In the genomic region with DNA sequence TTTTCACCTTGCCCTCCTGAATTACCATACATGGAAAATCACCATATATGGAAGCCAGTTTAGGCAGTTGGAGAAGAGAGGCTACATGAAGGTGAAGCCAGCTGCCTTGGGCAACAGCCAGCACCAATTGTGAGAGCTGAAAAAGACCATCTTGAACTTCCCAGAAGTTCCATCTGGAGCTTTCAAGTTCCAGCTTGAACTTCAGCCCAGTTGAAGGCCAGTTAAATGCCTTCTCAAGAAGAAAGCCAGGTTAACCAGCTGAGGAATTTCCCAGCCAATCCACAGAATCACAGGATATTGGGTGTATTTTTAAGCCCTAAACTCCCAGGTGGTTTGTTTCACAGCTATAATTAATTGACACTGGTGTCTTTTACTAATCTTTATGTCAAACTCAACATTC, we compare ENCODE assay signal across 19 cellular contexts.
DNase-seq lines count a peak whose midpoint lies in the region; ATAC-seq, FAIRE-seq and TF ChIP-seq lines count a peak whose summit lies in the region.
"Had no signal": no experiment of that assay in that cellular context is flagged by ENCODE, and none has a peak within 500 bp of the region (broad histone marks: within the 10 kb centered on the region; RNA-seq: fewer than 3 reads in every experiment).

No MANE protein-coding gene starts in this region.

- H3K4me3 Mint-ChIP-seq in GM23338: no peak overlapping the region
- no peak overlapping the region for H3K4me3 Mint-ChIP-seq in CD4-positive, alpha-beta memory T cell
- H3K4me3 Mint-ChIP-seq: CD8-positive, alpha-beta T cell had no signal

- no peak for TF ChIP-seq CTCF in GM23338 (conservative IDR thresholded peaks at IDR 0.05; ENCODE audit: low read depth in 2 of 2)
- TF ChIP-seq CTCF in K562 (IDR thresholded peaks at IDR 0.05 in 2 of 3, conservative IDR thresholded peaks at IDR 0.05 in 1 of 3; ENCODE audit: insufficient read depth in 2 of 3, low read depth in 1 of 3, low read length in 3 of 3): no peak
- no peak for TF ChIP-seq CTCF in fibroblast of the aortic adventitia (IDR thresholded peaks at IDR 0.05; ENCODE audit: insufficient read depth, low read length)
- TF ChIP-seq CTCF in pancreas (IDR thresholded peaks at IDR 0.05): no peak

- H3K4me2 ChIP-seq in GM23338: no peak overlapping the region
- H3K4me2 ChIP-seq in K562 (ENCODE audit: insufficient read depth, low read length): no peak overlapping the region
- H3K4me2 ChIP-seq: A549 had no signal

- CTCF ChIA-PET in K562 (lab: Yijun Ruan, JAX; ENCODE audit: low intra/inter-chr PET ratio): no interaction called here
- CTCF ChIA-PET in CD4-positive, alpha-beta memory T cell (lab: Charles Lee; ENCODE audit: partially characterized antibody): interaction anchor here (0.8 kb wide), 1 partner anchor 10 kb away, joined by 3 read pairs; no protein-coding TSS in a partner anchor

- H3K27ac Mint-ChIP-seq in GM23338: no peak overlapping the region
- H3K27ac Mint-ChIP-seq in CD4-positive, alpha-beta memory T cell: no peak overlapping the region
- H3K27ac Mint-ChIP-seq: CD8-positive, alpha-beta T cell had no signal

- H3K4me3 ChIP-seq in GM23338 (no peak overlapping the region), K562 (no peak overlapping the region), fibroblast of the aortic adventitia (ENCODE audit: low read depth, low read length) (no peak overlapping the region), pancreas (no peak overlapping the region)
- no peak overlapping the region for H3K4me3 ChIP-seq in CD4-positive, alpha-beta memory T cell (ENCODE audit: low read length in 2 of 2)
- H3K4me3 ChIP-seq: A549, GM23248 had no signal

- DNase-seq in GM23338 (ENCODE audit: low spot score) (no peak), K562 (ENCODE audit: extremely low read depth in 1 of 4, low spot score in 3 of 4) (no peak), fibroblast of the aortic adventitia (ENCODE audit: low read depth) (peak; percentile 1), pancreas (peak in 3 of 6 donors; percentile 39 to 68 (median 60))
- no peak for DNase-seq in CD4-positive, alpha-beta memory T cell
- DNase-seq: 8988T; ACHN; AML-193; C1 segment of cervical spinal cord; Caco-2; CD8-positive, alpha-beta T cell; DMS153; DND-41; GM23248; HCEC 1CT had no signal

- H3K9me2 ChIP-seq in GM23338 (ENCODE audit: insufficient read depth): peaks cover 3% of the 10 kb centered on the region; the same call in 1 of the 2 replicates

- H3K27me3 ChIP-seq in GM23338 (ENCODE audit: insufficient read depth) (no peaks in the 10 kb centered on the region), K562 (ENCODE audit: control insufficient read depth in 2 of 2, insufficient read depth in 2 of 2, low read length in 2 of 2) (no peaks in the 10 kb centered on the region), pancreas (no peaks in the 10 kb centered on the region)
- H3K27me3 ChIP-seq in CD4-positive, alpha-beta memory T cell (ENCODE audit: insufficient read depth, low read length): no peaks in the 10 kb centered on the region

- TF ChIP-seq RAD21 in K562 (CRISPR knock-in tag; conservative IDR thresholded peaks at IDR 0.05 in 1 of 2, IDR thresholded peaks at IDR 0.05 in 1 of 2): no peak

- H3K4me1 ChIP-seq in GM23338 (ENCODE audit: insufficient read depth) (no peaks in the 10 kb centered on the region), K562 (replicated peaks in 1 of 2; ENCODE audit: control insufficient read depth in 2 of 2, insufficient read depth in 2 of 2, low read length in 2 of 2) (no peaks in the 10 kb centered on the region), pancreas (no peaks in the 10 kb centered on the region)
- no peaks in the 10 kb centered on the region for H3K4me1 ChIP-seq in CD4-positive, alpha-beta memory T cell (ENCODE audit: insufficient read depth, low read length)
- H3K4me1 ChIP-seq: A549, Caco-2 had no signal

- no peaks in the 10 kb centered on the region for H4K20me1 ChIP-seq in GM23338 (replicated peaks; ENCODE audit: insufficient read depth)
- no peaks in the 10 kb centered on the region for H4K20me1 ChIP-seq in K562 (replicated peaks; ENCODE audit: control insufficient read depth, insufficient read depth, low read length)

- in situ Hi-C loops in K562 (cut with MboI): no loop called here

- H3K36me3 Mint-ChIP-seq in GM23338 (ENCODE audit: low read depth): no peaks in the 10 kb centered on the region
- H3K36me3 Mint-ChIP-seq in CD4-positive, alpha-beta memory T cell: no peaks in the 10 kb centered on the region
- H3K36me3 Mint-ChIP-seq: CD8-positive, alpha-beta T cell had no signal

- POLR2A ChIA-PET in K562 (lab: Yijun Ruan, JAX): interaction anchor here (0.9 kb wide), 1 partner anchor 10 kb away, joined by 3 read pairs; no protein-coding TSS in a partner anchor
- POLR2A ChIA-PET in CD4-positive, alpha-beta memory T cell (lab: Charles Lee; ENCODE audit: partially characterized antibody): no interaction called here

- no peaks in the 10 kb centered on the region for H3F3A ChIP-seq in GM23338 (replicated peaks; ENCODE audit: low read depth)

- H3K9me1 ChIP-seq in K562 (ENCODE audit: control insufficient read depth, insufficient read depth, low read length): no peaks in the 10 kb centered on the region

- H3K4me1 Mint-ChIP-seq in GM23338: peaks cover 2% of the 10 kb centered on the region; the same call in 1 of the 3 replicates
- no peaks in the 10 kb centered on the region for H3K4me1 Mint-ChIP-seq in CD4-positive, alpha-beta memory T cell

- no peak for TF ChIP-seq EP300 in K562 (IDR thresholded peaks at IDR 0.05; ENCODE audit: low read length)

- H3K27ac ChIP-seq in GM23338 (ENCODE audit: low read depth) (no peak overlapping the region), K562 (ENCODE audit: extremely low read depth, low read depth, low read length) (no peak overlapping the region), pancreas (peak overlapping the region in 1 of 4 donors; percentile 18)
- H3K27ac ChIP-seq in CD4-positive, alpha-beta memory T cell (ENCODE audit: low read depth, low read length): no peak overlapping the region
- H3K27ac ChIP-seq: A549, GM23248 had no signal

- 0 out of 2 replicates have a peak overlapping the region, but pooled peaks have one; percentile 6 for H2AFZ ChIP-seq in GM23338
- no peak overlapping the region for H2AFZ ChIP-seq in K562 (ENCODE audit: low read depth, low read length)
- H2AFZ ChIP-seq: GM23248 had no signal

- no peak for TF ChIP-seq POLR2A in K562 (conservative IDR thresholded peaks at IDR 0.05)

- peaks cover 5% of the 10 kb centered on the region for H3K9me3 ChIP-seq in K562 (replicated peaks; ENCODE audit: control insufficient read depth, insufficient read depth, low read depth, low read length)
- no peaks in the 10 kb centered on the region for H3K9me3 ChIP-seq in pancreas
- no peaks in the 10 kb centered on the region for H3K9me3 ChIP-seq in CD4-positive, alpha-beta memory T cell (ENCODE audit: control insufficient read depth in 1 of 2, low read length in 2 of 2)
- H3K9me3 ChIP-seq: A549, Caco-2 had no signal

- H3K79me2 ChIP-seq in GM23338 (replicated peaks; ENCODE audit: insufficient read depth) (no peaks in the 10 kb centered on the region), K562 (ENCODE audit: control insufficient read depth, insufficient read depth, low read length) (no peaks in the 10 kb centered on the region)

- H3K9ac ChIP-seq in K562 (ENCODE audit: insufficient read depth in 1 of 2, low read depth in 2 of 2, low read length in 2 of 2): no peak overlapping the region
- H3K9ac ChIP-seq: GM23248 had no signal

- BruUV-seq in K562 (replicated peaks; lab: Mats Ljungman, UMichigan): no TSS peak

- intact Hi-C loops in K562 (cut with micrococcal nuclease): loop anchor here (10.0 kb wide), 1 partner anchor 59 kb away; no protein-coding TSS in a partner anchor
- intact Hi-C loops in pancreas (cut with DNase I): no loop called here
- intact Hi-C loops in CD4-positive, alpha-beta memory T cell (cut with micrococcal nuclease): no loop called here

- no peaks in the 10 kb centered on the region for H3K27me3 Mint-ChIP-seq in GM23338 (ENCODE audit: insufficient read depth, low read depth, poor library complexity)
- H3K27me3 Mint-ChIP-seq in CD4-positive, alpha-beta memory T cell: no peaks in the 10 kb centered on the region

- FAIRE-seq in K562 (lab: Jason Lieb, UNC) (no peak), pancreas (lab: Jason Lieb, UNC) (no peak)
- FAIRE-seq: A549, GM12892 had no signal

- H3K9me3 Mint-ChIP-seq in GM23338: no peaks in the 10 kb centered on the region
- peaks cover 0 to 3% (median under 1%) of the 10 kb centered on the region in 8 donors for H3K9me3 Mint-ChIP-seq in CD4-positive, alpha-beta memory T cell

- H3K36me3 ChIP-seq in GM23338 (ENCODE audit: insufficient read depth): no peaks in the 10 kb centered on the region
- H3K36me3 ChIP-seq in K562 (ENCODE audit: control insufficient read depth, insufficient read depth, low read length): no peaks in the 10 kb centered on the region
- no peaks in the 10 kb centered on the region for H3K36me3 ChIP-seq in pancreas
- no peaks in the 10 kb centered on the region for H3K36me3 ChIP-seq in CD4-positive, alpha-beta memory T cell (ENCODE audit: insufficient read depth, low read length)

- no peak for ATAC-seq in GM23338
- ATAC-seq in K562: no peak
- peak; percentile 37 to 88 (median 67) for ATAC-seq in pancreas
- no peak for ATAC-seq in GM21526 (IDR thresholded peaks at IDR 0.05; ENCODE audit: low FRiP score, unreplicated experiment)
- ATAC-seq in HG03108 (IDR thresholded peaks at IDR 0.05; ENCODE audit: unreplicated experiment): no peak
- ATAC-seq: A549; CD8-positive, alpha-beta T cell had no signal

TF ChIP-seq in K562, 482 proteins besides CTCF, POLR2A, EP300 and RAD21 (continues in another document):
- 0 out of 2 replicates have a peak, but pooled peaks have one; percentile 16 for TF ChIP-seq ZNF311 (CRISPR knock-in tag; IDR thresholded peaks at IDR 0.05)
- no peak for TF ChIP-seq FOXA1 (IDR thresholded peaks at IDR 0.05; ENCODE audit: borderline replicate concordance)
- TF ChIP-seq KAT7 (CRISPR knock-in tag; IDR thresholded peaks at IDR 0.05; ENCODE audit: borderline replicate concordance): no peak
- no peak for TF ChIP-seq KAT8 (IDR thresholded peaks at IDR 0.05; ENCODE audit: low read depth)

Comparison
In these comparisons a context has a peak if more than half of its experiments do, and no peak if none do; other contexts are left out.
1. ATAC-seq: peak in pancreas (4 of 4); none in GM23338 (single experiment), K562 (single experiment), GM21526 (single experiment) and HG03108 (single experiment).